Comparison of ENCODE assay signal across 11 cellular contexts in genomic region chr1:223180803-223181321, GRCh38. TPM values are rescaled to one million over a fixed set of nuclear protein-coding genes. Genes with fewer than 3 reads are reported as not detected.
DNase-seq lines count a peak whose midpoint lies in the region; ATAC-seq and TF ChIP-seq lines count a peak whose summit lies in the region.
"Had no signal": no experiment of that assay in that cellular context is flagged by ENCODE, and none has a peak within 500 bp of the region (broad histone marks: within the 10 kb centered on the region; RNA-seq: fewer than 3 reads in every experiment).

No MANE protein-coding gene starts in this region.

- ATAC-seq in GM18868 (IDR thresholded peaks at IDR 0.05; ENCODE audit: unreplicated experiment) (peak; percentile 59), foreskin keratinocyte (peak; percentile 65), gastrocnemius medialis (peak; percentile 58 to 79), GM21390 (IDR thresholded peaks at IDR 0.05; ENCODE audit: unreplicated experiment) (no peak), GM21515 (IDR thresholded peaks at IDR 0.05; ENCODE audit: unreplicated experiment) (no peak)

- no peak overlapping the region for H3K4me3 ChIP-seq in gastrocnemius medialis
- H3K4me3 ChIP-seq: cardiac muscle cell had no signal

- no peak for TF ChIP-seq CTCF in foreskin keratinocyte (conservative IDR thresholded peaks at IDR 0.05)
- no peak for TF ChIP-seq CTCF in gastrocnemius medialis (IDR thresholded peaks at IDR 0.05 in 4 of 5, conservative IDR thresholded peaks at IDR 0.05 in 1 of 5)

- no peaks in the 10 kb centered on the region for H3K36me3 ChIP-seq in gastrocnemius medialis
- H3K36me3 ChIP-seq: cardiac muscle cell had no signal

- intact Hi-C loops in gastrocnemius medialis (cut with DNase I; ENCODE audit: low total_unique reads) = no loop called here

- H3K4me1 ChIP-seq in foreskin keratinocyte (peaks cover 16% of the 10 kb centered on the region), gastrocnemius medialis (no peaks in the 10 kb centered on the region)

- in situ Hi-C loops in gastrocnemius medialis (cut with MboI; ENCODE audit: low sequenced_read_pairs in 4 of 4) = no loop called here

- no peaks in the 10 kb centered on the region for H3K9me3 ChIP-seq in gastrocnemius medialis

- H3K27me3 ChIP-seq in foreskin keratinocyte = no peaks in the 10 kb centered on the region
- no peaks in the 10 kb centered on the region for H3K27me3 ChIP-seq in gastrocnemius medialis
- H3K27me3 ChIP-seq: cardiac muscle cell had no signal

- no peak for TF ChIP-seq POLR2A in gastrocnemius medialis (IDR thresholded peaks at IDR 0.05)

- DNase-seq in SKM-1 treated with dmso at 0.1 percent for 144 hours (lab: John Stamatoyannopoulos, UW; ENCODE audit: unreplicated experiment) (peak; percentile 96), foreskin keratinocyte (peak; percentile 67 to 77), gastrocnemius medialis (no peak), NCI-H2081 treated with DMSO at 0.1 percent for 48 hours (lab: John Stamatoyannopoulos, UW) (no peak)
- no peak for DNase-seq in stimulated activated naive CD4-positive, alpha-beta T cell (lab: John Stamatoyannopoulos, UW)
- DNase-seq: NCI-H1092, SHP77 treated with DMSO at 0.1 percent for 48 hours had no signal

- no peak overlapping the region for H3K27ac ChIP-seq in foreskin keratinocyte
- no peak overlapping the region for H3K27ac ChIP-seq in gastrocnemius medialis
- H3K27ac ChIP-seq: cardiac muscle cell had no signal

RNA-seq across cellular contexts. Expression of gene TLR5, which starts 37.8 kb away (rescaled TPM):
- total RNA-seq in foreskin keratinocyte = 0.32 and 1.1 TPM in 2 replicates
- 0.18 TPM in 2 replicates for polyA plus RNA-seq in foreskin keratinocyte
- total RNA-seq in gastrocnemius medialis = 1 to 10 TPM in 2 of 4 donors, under 1 TPM in 2; 0.49 to 2.1 (median 1.3) TPM

Comparison
In these comparisons a context has a peak if more than half of its experiments do, and no peak if none do; other contexts are left out.
1. ATAC-seq: peak in GM18868 (single experiment), foreskin keratinocyte (single experiment) and gastrocnemius medialis (2 of 2); none in GM21390 (single experiment) and GM21515 (single experiment).
2. DNase-seq: peak in SKM-1 treated with dmso at 0.1 percent for 144 hours (single experiment) and foreskin keratinocyte (2 of 2); none in gastrocnemius medialis (0 of 2), stimulated activated naive CD4-positive, alpha-beta T cell (0 of 6) and NCI-H2081 treated with DMSO at 0.1 percent for 48 hours (single experiment).